26 cellular contexts compared by ENCODE assay signal in genomic region chr22:50198624-50199017, GRCh38.
"Had no signal": no experiment of that assay in that cellular context is flagged by ENCODE, and none has a peak within 500 bp of the region (broad histone marks: within the 10 kb centered on the region; RNA-seq: fewer than 3 reads in every experiment).

No MANE protein-coding gene starts in this region.

- H3K27ac ChIP-seq: esophagus squamous epithelium, parathyroid adenoma, psoas muscle, suprapubic skin, upper lobe of right lung had no signal

- FAIRE-seq: bronchial epithelial cell had no signal

- DNase-seq: activated CD4-positive, alpha-beta memory T cell treated with anti-CD3 and anti-CD28 coated beads for 36 hours; activated CD4-positive, alpha-beta T cell treated with anti-CD3 and anti-CD28 coated beads, Interleukin-2, amount 10 ng/mL, durations not matched to agents 24 days and 14 days; activated CD4-positive, CD25-positive, alpha-beta regulatory T cell treated with anti-CD3 and anti-CD28 coated beads, Interleukin-2, amount 50 U/mL, for 72 hours; activated CD8-positive, alpha-beta memory T cell treated with anti-CD3 and anti-CD28 coated beads, Interleukin-2, amount 50 U/mL, for 48 hours; activated gamma-delta T cell treated with Interleukin-2 at 50 U/mL for 16 hours; activated T-cell treated with anti-CD3 and anti-CD28 coated beads, Interleukin-2, amount 50 U/mL, for 24 hours; anterior cingulate cortex; esophagus squamous epithelium; foreskin melanocyte; glutamatergic neuron; islet precursor cell; left ventricle myocardium superior; mucosa of descending colon; nephron progenitor cell; psoas muscle; stimulated activated CD4-positive, alpha-beta T cell treated with anti-CD3 and anti-CD28 coated beads, Interleukin-15, amount 100 ng/mL, for 24 hours; stimulated activated CD4-positive, alpha-beta T cell treated with anti-CD3 and anti-CD28 coated beads, Interleukin-2, amount 100 ng/mL, for 24 hours; stimulated activated naive CD4-positive, alpha-beta T cell; T1000; tibial artery; upper lobe of right lung had no signal

- H3K4me3 ChIP-seq: esophagus squamous epithelium, mucosa of descending colon, psoas muscle, suprapubic skin, tibial artery, upper lobe of right lung had no signal

- H3K27me3 ChIP-seq: esophagus squamous epithelium, suprapubic skin, tibial artery, upper lobe of right lung had no signal

- H3K4me1 ChIP-seq: parathyroid adenoma had no signal

- H2AFZ ChIP-seq: parathyroid adenoma had no signal

- H3K9me3 ChIP-seq: esophagus squamous epithelium, mucosa of descending colon, psoas muscle, suprapubic skin, tibial artery, upper lobe of right lung had no signal

- ATAC-seq: activated naive CD4-positive, alpha-beta T cell treated with anti-CD3 and anti-CD28 coated beads, Interleukin-2, amount 50 U/mL, for 72 hours; activated T-helper 17 cell treated with anti-CD3 and anti-CD28 coated beads, Interleukin-2, amount 50 U/mL, for 72 hours; left ventricle myocardium superior; mucosa of descending colon; psoas muscle; upper lobe of right lung had no signal

- H3K9ac ChIP-seq: parathyroid adenoma had no signal
